ENCODE assay signal across 8 cellular contexts in the genomic region with DNA sequence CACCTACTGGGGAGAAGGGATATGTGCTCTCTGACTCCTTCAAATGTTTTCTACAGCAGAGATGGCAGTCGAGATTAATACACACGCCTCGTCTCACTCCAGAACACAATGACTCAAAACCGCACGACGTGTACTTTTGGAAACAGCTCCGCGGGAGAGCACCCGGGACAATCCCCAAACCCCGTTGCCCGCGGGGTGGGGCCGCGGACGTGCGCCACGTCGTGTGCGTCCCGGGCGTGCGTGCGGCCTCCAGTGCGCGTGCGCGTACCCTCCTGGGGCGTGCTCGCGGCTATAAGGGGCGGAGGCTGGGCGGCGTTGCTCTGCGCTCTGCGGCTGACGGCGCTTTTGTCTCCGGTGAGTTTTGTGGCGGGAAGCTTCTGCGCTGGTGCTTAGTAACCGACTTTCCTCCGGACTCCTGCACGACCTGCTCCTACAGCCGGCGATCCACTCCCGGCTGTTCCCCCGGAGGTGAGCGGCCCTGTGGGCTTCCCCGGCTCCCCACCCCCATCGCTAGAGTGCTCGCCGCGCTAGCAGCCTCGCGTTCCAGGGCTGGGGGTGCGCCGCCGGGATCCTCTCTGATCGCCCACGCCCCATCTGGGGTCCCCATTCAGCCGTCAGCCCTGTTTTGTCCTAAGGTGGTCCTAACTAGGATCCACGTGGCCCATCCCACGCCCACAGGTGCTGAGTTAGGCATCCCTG. TPM values are rescaled to one million over a fixed set of nuclear protein-coding genes. Genes with fewer than 3 reads are reported as not detected.
DNase-seq lines count a peak whose midpoint lies in the region; ATAC-seq and TF ChIP-seq lines count a peak whose summit lies in the region.

A gene with protein sequence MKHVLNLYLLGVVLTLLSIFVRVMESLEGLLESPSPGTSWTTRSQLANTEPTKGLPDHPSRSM (plus strand): TSS at position 323 of the 699 bp plus-strand sequence. CDS start 1,391 bp downstream, outside the sequence.

- H3K36me3 Mint-ChIP-seq in activated B cell treated with CpG ODN at 0.5 μM for 24 hours (ENCODE audit: low read depth) (peaks cover 12% of the 10 kb centered on the region), immature natural killer cell (no peaks in the 10 kb centered on the region)

- H3K9me3 Mint-ChIP-seq in activated B cell treated with CpG ODN at 0.5 μM for 24 hours = no peaks in the 10 kb centered on the region
- no peaks in the 10 kb centered on the region for H3K9me3 Mint-ChIP-seq in immature natural killer cell

- H3K4me3 Mint-ChIP-seq in activated B cell treated with CpG ODN at 0.5 μM for 24 hours = peak within 1 kb of the TSS; percentile 95
- H3K4me3 Mint-ChIP-seq in immature natural killer cell = peak within 1 kb of the TSS; percentile 87 to 94 (median 93)

- CTCF ChIA-PET in activated B cell treated with CpG ODN at 0.5 μM for 24 hours (lab: Charles Lee) = interaction anchor here (1.2 to 7.4 kb wide), 5 partner anchors 9 to 108 kb away, joined by 3 to 121 read pairs (median 5); no protein-coding TSS in a partner anchor

- H3K4me3 ChIP-seq in cardiac fibroblast (replicated peaks in 1 of 2; ENCODE audit: low read depth in 2 of 2, low read length in 2 of 2) = peak within 1 kb of the TSS; percentile 89 to 91

- POLR2A ChIA-PET in activated B cell treated with CpG ODN at 0.5 μM for 24 hours (lab: Charles Lee) = interaction anchor here (0.6 to 5.3 kb wide), 13 partner anchors 10 to 1493 kb away, joined by 3 to 61 read pairs (median 5); a partner anchor contains a TSS

- H3K27ac Mint-ChIP-seq in activated B cell treated with CpG ODN at 0.5 μM for 24 hours (peak within 1 kb of the TSS; percentile 100), immature natural killer cell (peak within 1 kb of the TSS; percentile 81 to 90 (median 86))

- intact Hi-C loops in activated B cell treated with CpG ODN at 0.5 μM for 24 hours (cut with micrococcal nuclease) = loop anchor here (1.0 to 5.0 kb wide), 7 partner anchors 18 to 803 kb away; a partner anchor contains a TSS

- peaks cover 44% of the 10 kb centered on the region for H3K4me1 Mint-ChIP-seq in activated B cell treated with CpG ODN at 0.5 μM for 24 hours
- peaks cover 34 to 37% of the 10 kb centered on the region in 2 donors for H3K4me1 Mint-ChIP-seq in immature natural killer cell

- no peaks in the 10 kb centered on the region for H3K27me3 Mint-ChIP-seq in activated B cell treated with CpG ODN at 0.5 μM for 24 hours
- H3K27me3 Mint-ChIP-seq in immature natural killer cell (ENCODE audit: low read depth in 3 of 3) = peaks cover 13 to 20% (median 16%) of the 10 kb centered on the region in 3 donors

- ATAC-seq in GM19023 (IDR thresholded peaks at IDR 0.05; ENCODE audit: unreplicated experiment) (peak; percentile 90), HG03196 (IDR thresholded peaks at IDR 0.05; ENCODE audit: unreplicated experiment) (peak; percentile 84), activated B cell treated with CpG ODN at 0.5 μM for 24 hours (ENCODE audit: low read depth) (peak; percentile 87)

- peak; percentile 99 for DNase-seq in AG08396 (ENCODE audit: low spot score)
- peak; percentile 86 for DNase-seq in NCI-H226
- peak; percentile 95 for DNase-seq in activated B cell treated with CpG ODN at 0.5 μM for 24 hours
- DNase-seq in cardiac fibroblast (ENCODE audit: low read depth in 2 of 2) = peak; percentile 98
- peak; percentile 90 to 92 (median 91) for DNase-seq in immature natural killer cell
- peak; percentile 84 for DNase-seq in smooth muscle cell of the brain vasculature (ENCODE audit: low read depth, low spot score)

- TF ChIP-seq CTCF in activated B cell treated with CpG ODN at 0.5 μM for 24 hours (IDR thresholded peaks at IDR 0.05) (no peak), cardiac fibroblast (IDR thresholded peaks at IDR 0.05; ENCODE audit: low read depth, low read length) (no peak)

RNA-seq across cellular contexts. Expression of the gene that starts here (rescaled TPM):
- 14.5 and 17.0 TPM in 2 replicates for total RNA-seq in activated B cell treated with CpG ODN at 0.5 μM for 24 hours
- polyA plus RNA-seq in immature natural killer cell = 1 to 10 TPM; 5.7 to 6.5 (median 6.0) TPM

Comparison
In these comparisons a context has a peak if more than half of its experiments do, and no peak if none do; other contexts are left out.
1. Peak in every context shown above with its lines: DNase-seq, ATAC-seq and H3K4me3 ChIP-seq.